ENCODE assay signal across 8 cellular contexts in genomic region chr1:8629241-8630091, GRCh38.
DNase-seq lines count a peak whose midpoint lies in the region; ATAC-seq and TF ChIP-seq lines count a peak whose summit lies in the region.

No MANE protein-coding gene starts in this region.

- H3K4me3 Mint-ChIP-seq in endothelial cell (ENCODE audit: unreplicated experiment) = no peak overlapping the region

- TF ChIP-seq CTCF in AG09319 (IDR thresholded peaks at IDR 0.05; ENCODE audit: low read depth, low read length) (no peak), endothelial cell (IDR thresholded peaks at IDR 0.05; ENCODE audit: unreplicated experiment) (no peak), tibial nerve (IDR thresholded peaks at IDR 0.05) (no peak)

- H3K27me3 ChIP-seq in tibial nerve = no peaks in the 10 kb centered on the region

- H3K36me3 Mint-ChIP-seq in endothelial cell (ENCODE audit: low read depth, unreplicated experiment) = no peaks in the 10 kb centered on the region

- peak overlapping the region in 2 of 4 donors; percentile 6 to 38 for H3K27ac ChIP-seq in tibial nerve

- peaks cover 0 to 32% (median 16%) of the 10 kb centered on the region in 4 donors for H3K4me1 ChIP-seq in tibial nerve

- WGBS in tibial nerve, 2 donors = 56 to 57% methylated on average over 7 of the region's 7 CpGs

- H3K27ac Mint-ChIP-seq in endothelial cell (ENCODE audit: unreplicated experiment) = peak overlapping the region; percentile 48

- DNase-seq in AG09319 (ENCODE audit: extremely low read depth, low read depth) (peak; percentile 18), NCI-H446 treated with DMSO at 0.1 percent for 48 hours (lab: John Stamatoyannopoulos, UW) (peak; percentile 14), endothelial cell (ENCODE audit: low spot score) (no peak), retina (peak; percentile 52), tibial nerve (ENCODE audit: low spot score in 2 of 2) (no peak)
- no peak for DNase-seq in central memory CD4-positive, alpha-beta T cell

- TF ChIP-seq POLR2A in tibial nerve (IDR thresholded peaks at IDR 0.05) = no peak

- no peak for TF ChIP-seq EP300 in tibial nerve (IDR thresholded peaks at IDR 0.05)

- peaks cover 44% of the 10 kb centered on the region for H3K4me1 Mint-ChIP-seq in endothelial cell (ENCODE audit: unreplicated experiment)

- no peaks in the 10 kb centered on the region for H3K9me3 ChIP-seq in tibial nerve

- no peak overlapping the region for H3K4me3 ChIP-seq in tibial nerve

- H3K36me3 ChIP-seq in tibial nerve = no peaks in the 10 kb centered on the region

- ATAC-seq in GM18861 (IDR thresholded peaks at IDR 0.05; ENCODE audit: unreplicated experiment) (peak; percentile 72), HG02970 (IDR thresholded peaks at IDR 0.05; ENCODE audit: low FRiP score, unreplicated experiment) (peak; percentile 49)

- H3K27me3 Mint-ChIP-seq in endothelial cell (ENCODE audit: unreplicated experiment) = no peaks in the 10 kb centered on the region

- H3K9me3 Mint-ChIP-seq in endothelial cell (ENCODE audit: unreplicated experiment) = no peaks in the 10 kb centered on the region

Comparison
In these comparisons a context has a peak if more than half of its experiments do, and no peak if none do; other contexts are left out.
1. DNase-seq: peak in AG09319 (single experiment), NCI-H446 treated with DMSO at 0.1 percent for 48 hours (single experiment) and retina (single experiment); none in endothelial cell (single experiment), central memory CD4-positive, alpha-beta T cell (single experiment) and tibial nerve (0 of 2).